In genomic region chr3:44555753-44556152, GRCh38 we compare ENCODE assay signal across 8 cellular contexts. TPM values are rescaled to one million over a fixed set of nuclear protein-coding genes. Genes with fewer than 3 reads are reported as not detected.
A peak's percentile ranks its signal among the peaks of the same experiment; 100 is the strongest.
DNase-seq lines count a peak whose midpoint lies in the region; TF ChIP-seq lines count a peak whose summit lies in the region.

No MANE protein-coding gene starts in this region.

- H3K4me1 ChIP-seq in iPS DF 6.9 (ENCODE audit: control insufficient read depth, insufficient read depth, low read length) (peaks cover 4% of the 10 kb centered on the region; the same call in 1 of the 2 replicates), smooth muscle cell (ENCODE audit: low read depth) (peaks cover 10% of the 10 kb centered on the region)

- no peaks in the 10 kb centered on the region for H4K20me1 ChIP-seq in smooth muscle cell (ENCODE audit: low read depth)

- POLR2A ChIA-PET in HEK293T (lab: Yijun Ruan, JAX) = no interaction called here

- H3K9me3 ChIP-seq in iPS DF 6.9 (ENCODE audit: control insufficient read depth, insufficient read depth, low read length) = no peaks in the 10 kb centered on the region; the same call in 1 of the 2 replicates
- no peaks in the 10 kb centered on the region for H3K9me3 ChIP-seq in smooth muscle cell (replicated peaks; ENCODE audit: low read depth)

- peak overlapping the region; percentile 94 for H3K4me2 ChIP-seq in smooth muscle cell

- no CpG with 5 or more reads among the region's 5 CpGs for WGBS in iPS DF 6.9 (ENCODE audit: insufficient coverage, insufficient read length)
- WGBS in smooth muscle cell (ENCODE audit: low lambda C conversion rate) = 25% methylated on average over 5 of the region's 5 CpGs

- H3K79me2 ChIP-seq in smooth muscle cell (ENCODE audit: low read depth) = peaks cover 8% of the 10 kb centered on the region

- CTCF ChIA-PET in HEK293T (lab: Yijun Ruan, JAX) = no interaction called here

- H3F3A ChIP-seq in smooth muscle cell (ENCODE audit: low read depth) = no peaks in the 10 kb centered on the region

- H3K27me3 ChIP-seq in iPS DF 6.9 (ENCODE audit: control insufficient read depth, insufficient read depth, low read length) (peaks cover 2% of the 10 kb centered on the region; the same call in 1 of the 2 replicates), smooth muscle cell (ENCODE audit: low read depth) (peaks cover 24% of the 10 kb centered on the region)

- H3K27ac ChIP-seq in VCaP (peak overlapping the region; percentile 90), iPS DF 6.9 (ENCODE audit: low read length) (no peak overlapping the region), smooth muscle cell (ENCODE audit: low read depth) (peak overlapping the region; percentile 13)

- peak overlapping the region; percentile 70 for H3K9ac ChIP-seq in smooth muscle cell (ENCODE audit: low read depth)

- H2AFZ ChIP-seq in smooth muscle cell (ENCODE audit: low read depth) = peak overlapping the region; percentile 99

- TF ChIP-seq CTCF in GM20000 (IDR thresholded peaks at IDR 0.05; ENCODE audit: extremely low read depth, missing control alignments) (no peak), VCaP (conservative IDR thresholded peaks at IDR 0.05) (no peak), smooth muscle cell (IDR thresholded peaks at IDR 0.05; ENCODE audit: borderline replicate concordance, insufficient read depth, poor library complexity, severe bottlenecking) (no peak)

- H3K4me3 ChIP-seq in iPS DF 6.9 (ENCODE audit: low read length) (peak overlapping the region; percentile 99), smooth muscle cell (peak overlapping the region; percentile 78)

- peak; percentile 29 for DNase-seq in GM20000 (ENCODE audit: low spot score)
- DNase-seq in iPS DF 6.9 (ENCODE audit: low read depth, low spot score) = no peak
- no peak for DNase-seq in smooth muscle cell (lab: John Stamatoyannopoulos, UW; ENCODE audit: unreplicated experiment)
- DNase-seq in glomerular visceral epithelial cell (ENCODE audit: extremely low spot score) = no peak
- DNase-seq in HEK293T (ENCODE audit: extremely low spot score) = no peak
- DNase-seq in DMS153 treated with DMSO at 0.1 percent for 48 hours (lab: John Stamatoyannopoulos, UW; ENCODE audit: unreplicated experiment) = no peak
- no peak for DNase-seq in activated CD4-positive, alpha-beta T cell treated with anti-CD3 and anti-CD28 coated beads for 48 hours

- H3K36me3 ChIP-seq in iPS DF 6.9 (ENCODE audit: control insufficient read depth, insufficient read depth, low read length) (peaks cover 7% of the 10 kb centered on the region), smooth muscle cell (ENCODE audit: low read depth) (peaks cover 2% of the 10 kb centered on the region)

TF ChIP-seq in HEK293T, 16 proteins besides CTCF, POLR2A, EP300 and RAD21:
- TF ChIP-seq ARNT (IDR thresholded peaks at IDR 0.05) = no peak
- no peak for TF ChIP-seq ZNF384 (IDR thresholded peaks at IDR 0.05)
- no peak for TF ChIP-seq FOXM1 (IDR thresholded peaks at IDR 0.05; ENCODE audit: borderline replicate concordance)
- TF ChIP-seq L3MBTL2 (conservative IDR thresholded peaks at IDR 0.05) = no peak
- no peak for TF ChIP-seq BHLHE40 (IDR thresholded peaks at IDR 0.05; ENCODE audit: borderline replicate concordance)
- TF ChIP-seq SP1 (IDR thresholded peaks at IDR 0.05) = no peak
- TF ChIP-seq TARDBP (IDR thresholded peaks at IDR 0.05) = no peak
- TF ChIP-seq LEF1 (IDR thresholded peaks at IDR 0.05; ENCODE audit: borderline replicate concordance) = no peak
- TF ChIP-seq NFRKB (IDR thresholded peaks at IDR 0.05) = no peak
- no peak for TF ChIP-seq ELF4 (IDR thresholded peaks at IDR 0.05)
- TF ChIP-seq SUZ12 (IDR thresholded peaks at IDR 0.05) = no peak
- no peak for TF ChIP-seq CTBP1 (IDR thresholded peaks at IDR 0.05; ENCODE audit: borderline replicate concordance)

RNA-seq across cellular contexts. Expression of gene ZKSCAN7, which starts 0.8 kb away (rescaled TPM):
- total RNA-seq in smooth muscle cell = 5.6 and 10.6 TPM in 2 replicates
- 3.7 and 4.6 TPM in 2 replicates for polyA plus RNA-seq in smooth muscle cell

RNA-seq across cellular contexts. Expression of gene ZNF660, which starts 29.0 kb away (rescaled TPM):
- total RNA-seq in smooth muscle cell = 5.1 and 5.4 TPM in 2 replicates
- 1.8 and 2.0 TPM in 2 replicates for polyA plus RNA-seq in smooth muscle cell
